8 cellular contexts compared by ENCODE assay signal in genomic region chr16:27316038-27316680, GRCh38. TPM values are rescaled to one million over a fixed set of nuclear protein-coding genes. Genes with fewer than 3 reads are reported as not detected.
DNase-seq lines count a peak whose midpoint lies in the region; ATAC-seq and TF ChIP-seq lines count a peak whose summit lies in the region.

No MANE protein-coding gene starts in this region.

- H3K4me1 Mint-ChIP-seq in activated CD8-positive, alpha-beta T cell treated with anti-CD3 and anti-CD28 coated beads for 36 hours (ENCODE audit: low read depth): peaks cover 46% of the 10 kb centered on the region

- no peak for DNase-seq in GM12865 (ENCODE audit: low read depth)
- no peak for DNase-seq in activated CD8-positive, alpha-beta T cell treated with anti-CD3 and anti-CD28 coated beads for 36 hours
- no peak for DNase-seq in foreskin keratinocyte
- DNase-seq in NAMALWA (ENCODE audit: low spot score): no peak
- no peak for DNase-seq in amniotic stem cell (lab: John Stamatoyannopoulos, UW)
- DNase-seq in iPS-NIHi11 (ENCODE audit: low spot score): no peak

- intact Hi-C loops in activated CD8-positive, alpha-beta T cell treated with anti-CD3 and anti-CD28 coated beads for 36 hours (cut with micrococcal nuclease): loop anchor here (5.0 kb wide), 1 partner anchor 44 kb away; no protein-coding TSS in a partner anchor

- ATAC-seq in activated CD8-positive, alpha-beta T cell treated with anti-CD3 and anti-CD28 coated beads for 36 hours: no peak
- ATAC-seq in foreskin keratinocyte (no peak), HG02885 (IDR thresholded peaks at IDR 0.05; ENCODE audit: poor library complexity, unreplicated experiment) (no peak)

- H3K27ac Mint-ChIP-seq in activated CD8-positive, alpha-beta T cell treated with anti-CD3 and anti-CD28 coated beads for 36 hours: peak overlapping the region; percentile 98

- POLR2A ChIA-PET in activated CD8-positive, alpha-beta T cell treated with anti-CD3 and anti-CD28 coated beads for 36 hours (lab: Charles Lee): interaction anchor here (0.6 to 13.3 kb wide), 16 partner anchors 11 to 109 kb away, joined by 3 to 257 read pairs (median 18); partner anchors contain the start of genes IL21R and NSMCE1

- H3K27ac ChIP-seq in foreskin keratinocyte (peak overlapping the region; percentile 21), skin epidermis (peak overlapping the region in 20 of 21 experiments; percentile 35 to 100 (median 99))

- H3K9me3 Mint-ChIP-seq in activated CD8-positive, alpha-beta T cell treated with anti-CD3 and anti-CD28 coated beads for 36 hours: no peaks in the 10 kb centered on the region

- H3K36me3 Mint-ChIP-seq in activated CD8-positive, alpha-beta T cell treated with anti-CD3 and anti-CD28 coated beads for 36 hours (ENCODE audit: low read depth): peaks cover 67% of the 10 kb centered on the region

- H3K4me3 ChIP-seq in GM12865 (ENCODE audit: low read depth, low read length) (peak overlapping the region; percentile 78), skin epidermis (peak overlapping the region in 4 of 7 experiments; percentile 53 to 94 (median 73))

- peaks cover 30% of the 10 kb centered on the region for H3K4me1 ChIP-seq in foreskin keratinocyte

- CTCF ChIA-PET in activated CD8-positive, alpha-beta T cell treated with anti-CD3 and anti-CD28 coated beads for 36 hours (lab: Charles Lee): interaction anchor here (0.9 to 9.7 kb wide), 13 partner anchors 26 to 161 kb away, joined by 3 to 203 read pairs (median 4); no protein-coding TSS in a partner anchor

- no peaks in the 10 kb centered on the region for H3K27me3 Mint-ChIP-seq in activated CD8-positive, alpha-beta T cell treated with anti-CD3 and anti-CD28 coated beads for 36 hours

- no peaks in the 10 kb centered on the region for H3K27me3 ChIP-seq in foreskin keratinocyte

- H3K4me3 Mint-ChIP-seq in activated CD8-positive, alpha-beta T cell treated with anti-CD3 and anti-CD28 coated beads for 36 hours: peak overlapping the region; percentile 89

- TF ChIP-seq CTCF in GM12865 (IDR thresholded peaks at IDR 0.05; ENCODE audit: insufficient read depth, low read depth, low read length, missing control alignments) (no peak), foreskin keratinocyte (conservative IDR thresholded peaks at IDR 0.05) (no peak)
- TF ChIP-seq CTCF in activated CD8-positive, alpha-beta T cell treated with anti-CD3 and anti-CD28 coated beads for 36 hours (IDR thresholded peaks at IDR 0.05): no peak

RNA-seq across cellular contexts. Expression of gene IL4R, which starts 2.4 kb away (rescaled TPM):
- total RNA-seq in activated CD8-positive, alpha-beta T cell treated with anti-CD3 and anti-CD28 coated beads for 36 hours: 100 to 1,000 TPM; 236 to 245 TPM
- total RNA-seq in foreskin keratinocyte: 78.4 and 83.6 TPM in 2 replicates
- polyA plus RNA-seq in foreskin keratinocyte: 50.4 and 57.1 TPM in 2 replicates

RNA-seq across cellular contexts. Expression of gene NSMCE1, which starts 47.6 kb away (rescaled TPM):
- total RNA-seq in activated CD8-positive, alpha-beta T cell treated with anti-CD3 and anti-CD28 coated beads for 36 hours: 100 to 1,000 TPM; 150 to 156 TPM
- 65.4 and 68.7 TPM in 2 replicates for total RNA-seq in foreskin keratinocyte
- 88.8 and 91.5 TPM in 2 replicates for polyA plus RNA-seq in foreskin keratinocyte
